Comparison of ENCODE assay signal across 1 cellular context in genomic region chr1:63782982-63783381, GRCh38.
A peak's percentile ranks its signal among the peaks of the same experiment; 100 is the strongest.
TF ChIP-seq lines count a peak whose summit lies in the region.

No MANE protein-coding gene starts in this region.

TF ChIP-seq in WTC11, 78 proteins besides CTCF, POLR2A, EP300 and RAD21 (continued from another document):
- TF ChIP-seq MLX (CRISPR knock-in tag; IDR thresholded peaks at IDR 0.05) (no peak), ZNF121 (CRISPR knock-in tag; IDR thresholded peaks at IDR 0.05) (no peak), ATF2 (CRISPR knock-in tag; IDR thresholded peaks at IDR 0.05; ENCODE audit: borderline replicate concordance, low read depth) (no peak), JAZF1 (CRISPR knock-in tag; IDR thresholded peaks at IDR 0.05) (no peak), SMAD3 (CRISPR knock-in tag; IDR thresholded peaks at IDR 0.05; ENCODE audit: borderline replicate concordance) (no peak), TEAD1 (CRISPR knock-in tag; IDR thresholded peaks at IDR 0.05) (peak; percentile 85; the same call in 1 of the 2 replicates), PRDM15 (CRISPR knock-in tag; IDR thresholded peaks at IDR 0.05) (no peak), JUN (CRISPR knock-in tag; IDR thresholded peaks at IDR 0.05) (no peak), HMGA2 (CRISPR knock-in tag; IDR thresholded peaks at IDR 0.05) (no peak), ZNF425 (CRISPR knock-in tag; conservative IDR thresholded peaks at IDR 0.05) (no peak), ZNF671 (CRISPR knock-in tag; IDR thresholded peaks at IDR 0.05) (no peak), NR1H2 (CRISPR knock-in tag; IDR thresholded peaks at IDR 0.05) (no peak), ZNF317 (CRISPR knock-in tag; IDR thresholded peaks at IDR 0.05; ENCODE audit: borderline replicate concordance, low read depth) (no peak), FOXP4 (CRISPR knock-in tag; IDR thresholded peaks at IDR 0.05) (peak; percentile 73; the same call in 1 of the 2 replicates), GTF2I (CRISPR knock-in tag; conservative IDR thresholded peaks at IDR 0.05) (no peak)
